ENCODE assay signal across 14 cellular contexts in the genomic region with DNA sequence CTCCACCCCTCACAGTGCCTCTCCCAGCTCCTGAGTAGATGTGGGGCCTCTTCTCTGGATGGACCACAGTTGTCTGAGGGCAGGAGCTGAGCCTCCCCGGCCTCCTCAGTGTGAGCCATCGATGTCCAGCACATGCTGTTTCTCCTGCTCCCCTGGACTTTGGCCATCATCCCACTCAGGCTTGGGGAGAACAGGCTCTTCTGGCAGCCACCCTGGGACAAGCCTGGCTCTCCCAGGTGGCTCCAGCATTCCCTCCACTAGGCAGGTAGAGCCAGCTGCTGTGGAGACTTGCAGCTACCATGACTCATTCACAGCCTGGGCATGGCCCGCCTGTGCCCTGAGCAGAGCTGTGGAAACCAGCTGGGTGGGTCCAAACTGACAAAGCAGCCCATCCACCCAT.
DNase-seq lines count a peak whose midpoint lies in the region; ATAC-seq, FAIRE-seq and TF ChIP-seq lines count a peak whose summit lies in the region.
"Had no signal": no experiment of that assay in that cellular context is flagged by ENCODE, and none has a peak within 500 bp of the region (broad histone marks: within the 10 kb centered on the region; RNA-seq: fewer than 3 reads in every experiment).

No MANE protein-coding gene starts in this region.

- H3K9ac ChIP-seq in HepG2 (ENCODE audit: insufficient read depth, low read depth, low read length): no peak overlapping the region

- ATAC-seq in HepG2: peak; percentile 72
- ATAC-seq in upper lobe of right lung: peak; percentile 46
- ATAC-seq: activated naive CD8-positive, alpha-beta T cell treated with anti-CD3 and anti-CD28 coated beads, Interleukin-2, amount 50 U/mL, for 24 hours; stimulated activated naive CD8-positive, alpha-beta T cell treated with anti-CD3 and anti-CD28 coated beads, Interleukin-15, Interleukin-2, amounts not matched to agents 100 U/mL and 50 U/mL, for 24 hours had no signal

- no peak for TF ChIP-seq RAD21 in HepG2 (CRISPR knock-in tag; IDR thresholded peaks at IDR 0.05)

- no peak for TF ChIP-seq POLR2A in HepG2 (IDR thresholded peaks at IDR 0.05; ENCODE audit: insufficient read depth in 1 of 2, low read depth in 2 of 2, low read length in 2 of 2)

- POLR2A ChIA-PET in HepG2 (lab: Yijun Ruan, JAX): interaction anchor here (0.8 to 1.1 kb wide), 3 partner anchors 13 to 23 kb away, joined by 3 read pairs; no protein-coding TSS in a partner anchor

- intact Hi-C loops in HepG2 (cut with micrococcal nuclease; ENCODE audit: unreplicated experiment) (no loop called here), upper lobe of right lung (cut with DNase I) (no loop called here)

- BruUV-seq in HepG2 (replicated peaks; lab: Mats Ljungman, UMichigan): no TSS peak

- H3K4me3 ChIP-seq in bronchial epithelial cell (ENCODE audit: low read depth, low read length) (no peak overlapping the region), HepG2 (replicated peaks in 1 of 3; ENCODE audit: insufficient read depth in 1 of 3, low read depth in 2 of 3, low read length in 3 of 3) (no peak overlapping the region), upper lobe of right lung (no peak overlapping the region)

- TF ChIP-seq EP300 in HepG2 (IDR thresholded peaks at IDR 0.05; ENCODE audit: low read depth in 2 of 2, low read length in 2 of 2) (peak in 1 of 2 experiments; percentile 19; a peak in 1 of 4 replicates), HepG2 (CRISPR knock-in tag; IDR thresholded peaks at IDR 0.05; ENCODE audit: borderline replicate concordance) (no peak)

- CTCF ChIA-PET in HepG2 (lab: Yijun Ruan, JAX; ENCODE audit: low intra/inter-chr PET ratio, low total read pairs): no interaction called here

- DNase-seq in LoVo (ENCODE audit: low spot score): peak; percentile 80
- peak; percentile 89 for DNase-seq in bronchial epithelial cell (ENCODE audit: low read depth)
- no peak for DNase-seq in HepG2 (ENCODE audit: low spot score)
- DNase-seq in upper lobe of right lung: no peak
- DNase-seq in stimulated activated CD8-positive, alpha-beta memory T cell treated with anti-CD3 and anti-CD28 coated beads, Interleukin-4, amount 100 ng/mL, for 48 hours: no peak
- no peak for DNase-seq in DMS79 treated with DMSO at 0.1 percent for 48 hours (lab: John Stamatoyannopoulos, UW)
- DNase-seq in Ammon's horn (ENCODE audit: low spot score): no peak
- DNase-seq: activated B cell treated with CpG ODN at 0.5 μM for 24 hours; activated naive CD8-positive, alpha-beta T cell treated with anti-CD3 and anti-CD28 coated beads, Interleukin-2, amount 50 U/mL, for 24 hours; CD4-positive, CD25-positive, alpha-beta regulatory T cell; H9; MM.1S; NCI-H2081 treated with DMSO at 0.1 percent for 48 hours; stimulated activated naive CD8-positive, alpha-beta T cell treated with anti-CD3 and anti-CD28 coated beads, Interleukin-15, Interleukin-2, amounts not matched to agents 100 U/mL and 50 U/mL, for 24 hours had no signal

- peak; percentile 91 for FAIRE-seq in bronchial epithelial cell (lab: Jason Lieb, UNC)
- FAIRE-seq in HepG2 (lab: Jason Lieb, UNC): no peak

- in situ Hi-C loops in HepG2 (cut with HindIII; ENCODE audit: extremely low pct_ligation_motif_present, low pct_unique_long_range_greater_than_20kb): no loop called here

- H3K79me2 ChIP-seq in HepG2 (ENCODE audit: insufficient read depth, low read length): no peaks in the 10 kb centered on the region

- no peak overlapping the region for H2AFZ ChIP-seq in HepG2 (ENCODE audit: low read length)

- TF ChIP-seq CTCF in bronchial epithelial cell (IDR thresholded peaks at IDR 0.05; ENCODE audit: insufficient read depth, low read length, severe bottlenecking) (peak; percentile 58), HepG2 (CRISPR knock-in tag; IDR thresholded peaks at IDR 0.05) (no peak), upper lobe of right lung (IDR thresholded peaks at IDR 0.05) (no peak)

- no peaks in the 10 kb centered on the region for H3K27me3 ChIP-seq in bronchial epithelial cell (ENCODE audit: control insufficient read depth, insufficient read depth, low read length)
- no peaks in the 10 kb centered on the region for H3K27me3 ChIP-seq in HepG2 (ENCODE audit: control insufficient read depth in 1 of 2, insufficient read depth in 2 of 2, low read length in 2 of 2)
- H3K27me3 ChIP-seq in upper lobe of right lung: no peaks in the 10 kb centered on the region

- H3K4me1 ChIP-seq in HepG2 (ENCODE audit: insufficient read depth, low read length) (peaks cover 77% of the 10 kb centered on the region), upper lobe of right lung (peaks cover 8% of the 10 kb centered on the region)

- peak overlapping the region; percentile 41 for H3K4me2 ChIP-seq in HepG2 (ENCODE audit: low read depth, low read length)

- H3K36me3 ChIP-seq in bronchial epithelial cell (ENCODE audit: control insufficient read depth, insufficient read depth, low read length) (no peaks in the 10 kb centered on the region), HepG2 (replicated peaks in 1 of 2; ENCODE audit: control insufficient read depth in 1 of 2, insufficient read depth in 2 of 2, low read length in 2 of 2) (no peaks in the 10 kb centered on the region), upper lobe of right lung (no peaks in the 10 kb centered on the region)

- no peaks in the 10 kb centered on the region for H4K20me1 ChIP-seq in HepG2 (ENCODE audit: insufficient read depth, low read length)

- H3K9me3 ChIP-seq in HepG2 (ENCODE audit: low read length): no peaks in the 10 kb centered on the region
- H3K9me3 ChIP-seq in upper lobe of right lung: no peaks in the 10 kb centered on the region

- 44% methylated on average over 2 of the region's 3 CpGs for WGBS in HepG2 (ENCODE audit: low lambda C conversion rate)

- H3K27ac ChIP-seq in HepG2 (ENCODE audit: extremely low read length, insufficient read depth, low read length) (no peak overlapping the region), upper lobe of right lung (no peak overlapping the region)

TF ChIP-seq in HepG2, 621 proteins besides CTCF, POLR2A, EP300 and RAD21 (continues in another document):
- TF ChIP-seq, protein P1, sequence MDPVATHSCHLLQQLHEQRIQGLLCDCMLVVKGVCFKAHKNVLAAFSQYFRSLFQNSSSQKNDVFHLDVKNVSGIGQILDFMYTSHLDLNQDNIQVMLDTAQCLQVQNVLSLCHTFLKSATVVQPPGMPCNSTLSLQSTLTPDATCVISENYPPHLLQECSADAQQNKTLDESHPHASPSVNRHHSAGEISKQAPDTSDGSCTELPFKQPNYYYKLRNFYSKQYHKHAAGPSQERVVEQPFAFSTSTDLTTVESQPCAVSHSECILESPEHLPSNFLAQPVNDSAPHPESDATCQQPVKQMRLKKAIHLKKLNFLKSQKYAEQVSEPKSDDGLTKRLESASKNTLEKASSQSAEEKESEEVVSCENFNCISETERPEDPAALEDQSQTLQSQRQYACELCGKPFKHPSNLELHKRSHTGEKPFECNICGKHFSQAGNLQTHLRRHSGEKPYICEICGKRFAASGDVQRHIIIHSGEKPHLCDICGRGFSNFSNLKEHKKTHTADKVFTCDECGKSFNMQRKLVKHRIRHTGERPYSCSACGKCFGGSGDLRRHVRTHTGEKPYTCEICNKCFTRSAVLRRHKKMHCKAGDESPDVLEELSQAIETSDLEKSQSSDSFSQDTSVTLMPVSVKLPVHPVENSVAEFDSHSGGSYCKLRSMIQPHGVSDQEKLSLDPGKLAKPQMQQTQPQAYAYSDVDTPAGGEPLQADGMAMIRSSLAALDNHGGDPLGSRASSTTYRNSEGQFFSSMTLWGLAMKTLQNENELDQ (CRISPR knock-in tag; IDR thresholded peaks at IDR 0.05; ENCODE audit: borderline replicate concordance): no peak
- no peak for TF ChIP-seq ZNF678 (CRISPR knock-in tag; IDR thresholded peaks at IDR 0.05)
- TF ChIP-seq ZNF558 (CRISPR knock-in tag; IDR thresholded peaks at IDR 0.05; ENCODE audit: borderline replicate concordance): no peak
- TF ChIP-seq, protein P2, sequence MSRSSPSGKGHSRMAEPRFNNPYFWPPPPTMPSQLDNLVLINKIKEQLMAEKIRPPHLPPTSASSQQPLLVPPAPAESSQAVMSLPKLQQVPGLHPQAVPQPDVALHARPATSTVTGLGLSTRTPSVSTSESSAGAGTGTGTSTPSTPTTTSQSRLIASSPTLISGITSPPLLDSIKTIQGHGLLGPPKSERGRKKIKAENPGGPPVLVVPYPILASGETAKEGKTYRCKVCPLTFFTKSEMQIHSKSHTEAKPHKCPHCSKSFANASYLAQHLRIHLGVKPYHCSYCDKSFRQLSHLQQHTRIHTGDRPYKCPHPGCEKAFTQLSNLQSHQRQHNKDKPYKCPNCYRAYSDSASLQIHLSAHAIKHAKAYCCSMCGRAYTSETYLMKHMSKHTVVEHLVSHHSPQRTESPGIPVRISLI (CRISPR knock-in tag; IDR thresholded peaks at IDR 0.05; ENCODE audit: borderline replicate concordance): 0 out of 2 replicates have a peak, but pooled peaks have one; percentile 6
- TF ChIP-seq, protein P3, sequence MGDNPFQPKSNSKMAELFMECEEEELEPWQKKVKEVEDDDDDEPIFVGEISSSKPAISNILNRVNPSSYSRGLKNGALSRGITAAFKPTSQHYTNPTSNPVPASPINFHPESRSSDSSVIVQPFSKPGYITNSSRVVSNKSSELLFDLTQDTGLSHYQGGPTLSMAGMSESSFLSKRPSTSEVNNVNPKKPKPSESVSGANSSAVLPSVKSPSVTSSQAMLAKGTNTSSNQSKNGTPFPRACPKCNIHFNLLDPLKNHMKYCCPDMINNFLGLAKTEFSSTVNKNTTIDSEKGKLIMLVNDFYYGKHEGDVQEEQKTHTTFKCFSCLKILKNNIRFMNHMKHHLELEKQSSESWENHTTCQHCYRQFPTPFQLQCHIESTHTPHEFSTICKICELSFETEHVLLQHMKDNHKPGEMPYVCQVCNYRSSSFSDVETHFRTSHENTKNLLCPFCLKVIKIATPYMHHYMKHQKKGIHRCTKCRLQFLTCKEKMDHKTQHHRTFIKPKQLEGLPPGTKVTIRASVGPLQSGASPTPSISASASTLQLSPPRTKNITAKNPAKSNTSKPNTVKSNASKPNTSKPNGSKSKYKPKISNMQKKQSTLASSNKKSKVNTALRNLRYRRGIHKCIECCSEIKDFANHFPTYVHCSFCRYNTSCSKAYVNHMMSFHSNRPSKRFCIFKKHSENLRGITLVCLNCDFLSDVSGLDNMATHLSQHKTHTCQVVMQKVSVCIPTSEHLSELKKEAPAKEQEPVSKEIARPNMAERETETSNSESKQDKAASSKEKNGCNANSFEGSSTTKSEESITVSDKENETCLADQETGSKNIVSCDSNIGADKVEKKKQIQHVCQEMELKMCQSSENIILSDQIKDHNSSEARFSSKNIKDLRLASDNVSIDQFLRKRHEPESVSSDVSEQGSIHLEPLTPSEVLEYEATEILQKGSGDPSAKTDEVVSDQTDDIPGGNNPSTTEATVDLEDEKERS (CRISPR knock-in tag; IDR thresholded peaks at IDR 0.05): no peak
- peak; percentile 56 for TF ChIP-seq ZFY (CRISPR knock-in tag; IDR thresholded peaks at IDR 0.05)
- TF ChIP-seq ZBTB7A (CRISPR knock-in tag; IDR thresholded peaks at IDR 0.05): 0 out of 2 replicates have a peak, but pooled peaks have one; percentile 23
- TF ChIP-seq HNF4G (IDR thresholded peaks at IDR 0.05; ENCODE audit: borderline replicate concordance, low read depth, low read length): peak; percentile 33; the same call in 1 of the 2 replicates
- TF ChIP-seq HNF4G (CRISPR knock-in tag; IDR thresholded peaks at IDR 0.05; ENCODE audit: borderline replicate concordance, low read depth): no peak
- peak; percentile 80 for TF ChIP-seq HNF4A (CRISPR knock-in tag; IDR thresholded peaks at IDR 0.05)

Comparison
In these comparisons a context has a peak if more than half of its experiments do, and no peak if none do; other contexts are left out.
1. DNase-seq: peak in LoVo (single experiment) and bronchial epithelial cell (single experiment); none in HepG2 (single experiment), upper lobe of right lung (single experiment), stimulated activated CD8-positive, alpha-beta memory T cell treated with anti-CD3 and anti-CD28 coated beads, Interleukin-4, amount 100 ng/mL, for 48 hours (single experiment), DMS79 treated with DMSO at 0.1 percent for 48 hours (single experiment) and Ammon's horn (single experiment).